10 cellular contexts compared by ENCODE assay signal in genomic region chr12:68373836-68374314, GRCh38. TPM values are rescaled to one million over a fixed set of nuclear protein-coding genes. Genes with fewer than 3 reads are reported as not detected.
DNase-seq lines count a peak whose midpoint lies in the region; ATAC-seq and TF ChIP-seq lines count a peak whose summit lies in the region.
"Had no signal": no experiment of that assay in that cellular context is flagged by ENCODE, and none has a peak within 500 bp of the region (broad histone marks: within the 10 kb centered on the region; RNA-seq: fewer than 3 reads in every experiment).

No MANE protein-coding gene starts in this region.

- no peak overlapping the region for H3K4me3 ChIP-seq in sigmoid colon
- no peak overlapping the region for H3K4me3 ChIP-seq in lower leg skin (ENCODE audit: low read depth, poor library complexity, severe bottlenecking)
- H3K4me3 ChIP-seq: A549, thyroid gland had no signal

- 65 to 72% methylated on average over 4 of the region's 4 CpGs for WGBS in sigmoid colon, 2 donors
- WGBS in lower leg skin, 2 donors = 62 to 67% methylated on average over 4 of the region's 4 CpGs

- CTCF ChIA-PET in activated CD4-positive, alpha-beta T cell treated with anti-CD3 and anti-CD28 coated beads for 36 hours (lab: Charles Lee) = interaction anchor here (0.7 to 1.3 kb wide), 8 partner anchors 9 to 229 kb away, joined by 3 to 7 read pairs (median 4); no protein-coding TSS in a partner anchor

- H3K27me3 ChIP-seq in sigmoid colon = no peaks in the 10 kb centered on the region
- H3K27me3 ChIP-seq: thyroid gland had no signal

- ATAC-seq in activated CD4-positive, alpha-beta T cell treated with anti-CD3 and anti-CD28 coated beads for 36 hours = peak; percentile 53
- peak; percentile 9 for ATAC-seq in HG03108 (IDR thresholded peaks at IDR 0.05; ENCODE audit: unreplicated experiment)
- peak; percentile 77 for ATAC-seq in stimulated activated naive CD8-positive, alpha-beta T cell treated with anti-CD3 and anti-CD28 coated beads, Interleukin-15, Interleukin-2, amounts not matched to agents 100 U/mL and 50 U/mL, for 24 hours
- ATAC-seq: A549 had no signal

- TF ChIP-seq EP300 in sigmoid colon (IDR thresholded peaks at IDR 0.05) = no peak

- H3K27ac ChIP-seq in sigmoid colon = no peak overlapping the region
- H3K27ac ChIP-seq: A549, thyroid gland had no signal

- peak; percentile 62 for DNase-seq in activated CD4-positive, alpha-beta T cell treated with anti-CD3 and anti-CD28 coated beads for 36 hours
- no peak for DNase-seq in activated CD4-positive, alpha-beta T cell treated with anti-CD3 and anti-CD28 coated beads, Interleukin-2, amount 50 U/mL, for 1 hour
- peak; percentile 68 for DNase-seq in activated CD4-positive, alpha-beta T cell treated with anti-CD3 and anti-CD28 coated beads, Interleukin-2, amount 10 ng/mL, durations not matched to agents 24 days and 14 days
- peak; percentile 54 for DNase-seq in stimulated activated naive CD8-positive, alpha-beta T cell treated with anti-CD3 and anti-CD28 coated beads, Interleukin-15, Interleukin-2, amounts not matched to agents 100 U/mL and 50 U/mL, for 24 hours
- DNase-seq in pons (ENCODE audit: low spot score) (no peak), sigmoid colon (no peak), lower leg skin (ENCODE audit: low spot score in 2 of 2) (no peak)
- DNase-seq: thyroid gland had no signal

- no peaks in the 10 kb centered on the region for H3K36me3 ChIP-seq in sigmoid colon
- H3K36me3 ChIP-seq: thyroid gland had no signal

- H3K4me3 Mint-ChIP-seq in activated CD4-positive, alpha-beta T cell treated with anti-CD3 and anti-CD28 coated beads for 36 hours = no peak overlapping the region
- H3K4me3 Mint-ChIP-seq in activated CD4-positive, alpha-beta T cell treated with anti-CD3 and anti-CD28 coated beads, Interleukin-2, amount 10 ng/mL, durations not matched to agents 24 days and 14 days = peak overlapping the region; percentile 68

- intact Hi-C loops in activated CD4-positive, alpha-beta T cell treated with anti-CD3 and anti-CD28 coated beads for 36 hours (cut with DNase I, micrococcal nuclease) = loop anchor here (1.0 to 2.0 kb wide), 6 partner anchors 9 to 239 kb away; no protein-coding TSS in a partner anchor
- intact Hi-C loops in activated CD4-positive, alpha-beta T cell treated with anti-CD3 and anti-CD28 coated beads, Interleukin-2, amount 10 ng/mL, durations not matched to agents 24 days and 14 days (cut with micrococcal nuclease) = loop anchor here (1.0 to 5.0 kb wide), 6 partner anchors 9 to 237 kb away; partner anchors contain the start of gene RAP1B
- intact Hi-C loops in sigmoid colon (cut with DNase I) = no loop called here
- intact Hi-C loops in lower leg skin (cut with DNase I; ENCODE audit: low total_unique reads) = no loop called here

- no peaks in the 10 kb centered on the region for H3K9me3 Mint-ChIP-seq in activated CD4-positive, alpha-beta T cell treated with anti-CD3 and anti-CD28 coated beads for 36 hours (ENCODE audit: low read depth)
- H3K9me3 Mint-ChIP-seq in activated CD4-positive, alpha-beta T cell treated with anti-CD3 and anti-CD28 coated beads, Interleukin-2, amount 10 ng/mL, durations not matched to agents 24 days and 14 days = no peaks in the 10 kb centered on the region

- no peaks in the 10 kb centered on the region for H3K36me3 Mint-ChIP-seq in activated CD4-positive, alpha-beta T cell treated with anti-CD3 and anti-CD28 coated beads for 36 hours (ENCODE audit: low read depth)
- H3K36me3 Mint-ChIP-seq in activated CD4-positive, alpha-beta T cell treated with anti-CD3 and anti-CD28 coated beads, Interleukin-2, amount 10 ng/mL, durations not matched to agents 24 days and 14 days (ENCODE audit: low read depth) = peaks cover 3% of the 10 kb centered on the region

- H3K27ac Mint-ChIP-seq in activated CD4-positive, alpha-beta T cell treated with anti-CD3 and anti-CD28 coated beads for 36 hours = peak overlapping the region; percentile 89
- peak overlapping the region; percentile 90 for H3K27ac Mint-ChIP-seq in activated CD4-positive, alpha-beta T cell treated with anti-CD3 and anti-CD28 coated beads, Interleukin-2, amount 10 ng/mL, durations not matched to agents 24 days and 14 days

- TF ChIP-seq POLR2A in sigmoid colon (IDR thresholded peaks at IDR 0.05) (no peak), lower leg skin (IDR thresholded peaks at IDR 0.05) (no peak)

- POLR2A ChIA-PET in activated CD4-positive, alpha-beta T cell treated with anti-CD3 and anti-CD28 coated beads for 36 hours (lab: Charles Lee) = interaction anchor here (0.7 to 1.9 kb wide), 7 partner anchors 8 to 238 kb away, joined by 3 to 11 read pairs (median 4); no protein-coding TSS in a partner anchor

- H3K9me3 ChIP-seq in sigmoid colon = no peaks in the 10 kb centered on the region
- H3K9me3 ChIP-seq: A549, thyroid gland had no signal

- TF ChIP-seq CTCF in sigmoid colon (IDR thresholded peaks at IDR 0.05) (no peak), lower leg skin (IDR thresholded peaks at IDR 0.05) (no peak)

- no peaks in the 10 kb centered on the region for H3K27me3 Mint-ChIP-seq in activated CD4-positive, alpha-beta T cell treated with anti-CD3 and anti-CD28 coated beads for 36 hours
- H3K27me3 Mint-ChIP-seq in activated CD4-positive, alpha-beta T cell treated with anti-CD3 and anti-CD28 coated beads, Interleukin-2, amount 10 ng/mL, durations not matched to agents 24 days and 14 days = no peaks in the 10 kb centered on the region

- peaks cover 52% of the 10 kb centered on the region for H3K4me1 Mint-ChIP-seq in activated CD4-positive, alpha-beta T cell treated with anti-CD3 and anti-CD28 coated beads for 36 hours
- peaks cover 45% of the 10 kb centered on the region for H3K4me1 Mint-ChIP-seq in activated CD4-positive, alpha-beta T cell treated with anti-CD3 and anti-CD28 coated beads, Interleukin-2, amount 10 ng/mL, durations not matched to agents 24 days and 14 days

- H3K4me1 ChIP-seq in sigmoid colon = peaks cover 0 to 6% (median 1%) of the 10 kb centered on the region in 4 donors
- H3K4me1 ChIP-seq: thyroid gland had no signal

RNA-seq across cellular contexts. Expression of gene MDM1, which starts 41.7 kb away (rescaled TPM):
- total RNA-seq in activated CD4-positive, alpha-beta T cell treated with anti-CD3 and anti-CD28 coated beads for 36 hours = 10 to 100 TPM; 12.7 to 13.6 TPM
- total RNA-seq in activated CD4-positive, alpha-beta T cell treated with anti-CD3 and anti-CD28 coated beads, Interleukin-2, amount 10 ng/mL, durations not matched to agents 24 days and 14 days = 23.2 and 24.9 TPM in 2 replicates
- total RNA-seq in sigmoid colon (100 to 1,000 TPM in 1 of 4 donors, 10 to 100 TPM in 3; 73.3 to 113 (median 89.9) TPM), lower leg skin (1 to 10 TPM; 5.9 to 9.3 (median 7.6) TPM)
- 1 to 10 TPM; 4.2 to 8.0 (median 5.4) TPM for polyA plus RNA-seq in sigmoid colon

Comparison
In these comparisons a context has a peak if more than half of its experiments do, and no peak if none do; other contexts are left out.
1. DNase-seq: peak in activated CD4-positive, alpha-beta T cell treated with anti-CD3 and anti-CD28 coated beads for 36 hours (single experiment), activated CD4-positive, alpha-beta T cell treated with anti-CD3 and anti-CD28 coated beads, Interleukin-2, amount 10 ng/mL, durations not matched to agents 24 days and 14 days (single experiment) and stimulated activated naive CD8-positive, alpha-beta T cell treated with anti-CD3 and anti-CD28 coated beads, Interleukin-15, Interleukin-2, amounts not matched to agents 100 U/mL and 50 U/mL, for 24 hours (single experiment); none in activated CD4-positive, alpha-beta T cell treated with anti-CD3 and anti-CD28 coated beads, Interleukin-2, amount 50 U/mL, for 1 hour (single experiment), pons (single experiment), sigmoid colon (single experiment) and lower leg skin (0 of 2).
2. ATAC-seq: peak in every context shown above with its lines; median percentile 77 in stimulated activated naive CD8-positive, alpha-beta T cell treated with anti-CD3 and anti-CD28 coated beads, Interleukin-15, Interleukin-2, amounts not matched to agents 100 U/mL and 50 U/mL, for 24 hours; 53 in activated CD4-positive, alpha-beta T cell treated with anti-CD3 and anti-CD28 coated beads for 36 hours; 9 in HG03108.
3. intact Hi-C loops: an anchor here in activated CD4-positive, alpha-beta T cell treated with anti-CD3 and anti-CD28 coated beads for 36 hours (1.0 to 2.0 kb wide) and activated CD4-positive, alpha-beta T cell treated with anti-CD3 and anti-CD28 coated beads, Interleukin-2, amount 10 ng/mL, durations not matched to agents 24 days and 14 days (1.0 to 5.0 kb wide); none called in sigmoid colon and lower leg skin.